17 cellular contexts compared by ENCODE assay signal in genomic region chr5:152262667-152263066, GRCh38.
A peak's percentile ranks its signal among the peaks of the same experiment; 100 is the strongest.
DNase-seq lines count a peak whose midpoint lies in the region; ATAC-seq, FAIRE-seq and TF ChIP-seq lines count a peak whose summit lies in the region.
"Had no signal": no experiment of that assay in that cellular context is flagged by ENCODE, and none has a peak within 500 bp of the region (broad histone marks: within the 10 kb centered on the region; RNA-seq: fewer than 3 reads in every experiment).

No MANE protein-coding gene starts in this region.

- H3K4ac ChIP-seq in H1 (replicated peaks; ENCODE audit: insufficient read length, low read depth, low read length) (no peak overlapping the region), mesendoderm (ENCODE audit: low read depth, low read length) (no peak overlapping the region)

- peaks cover 0 to 3% of the 10 kb centered on the region in 2 experiments for H4K20me1 ChIP-seq in H1 (replicated peaks in 1 of 2; ENCODE audit: control insufficient read depth in 1 of 2, insufficient read depth in 2 of 2, low read length in 2 of 2)
- H4K20me1 ChIP-seq: BLaER1 treated with 17β-estradiol and CSF1 and Interleukin-3, amounts not matched to agents 10 nM and 100 nM had no signal

- no peak for TF ChIP-seq POLR2A in H1 (IDR thresholded peaks at IDR 0.05; ENCODE audit: control extremely low read depth in 1 of 2, low read depth in 2 of 2, low read length in 2 of 2)
- TF ChIP-seq POLR2A in gastroesophageal sphincter (IDR thresholded peaks at IDR 0.05) = no peak

- H4K8ac ChIP-seq in H1 (ENCODE audit: extremely low read depth, insufficient read depth, low read length) = no peak overlapping the region
- no peak overlapping the region for H4K8ac ChIP-seq in mesendoderm (ENCODE audit: low read depth, low read length)

- no peak overlapping the region for H3K23ac ChIP-seq in H1 (ENCODE audit: insufficient read length)
- H3K23ac ChIP-seq in mesendoderm (ENCODE audit: low read length) = no peak overlapping the region

- no peak overlapping the region for H3K27ac ChIP-seq in H1 (ENCODE audit: low read depth, low read length)
- no peak overlapping the region for H3K27ac ChIP-seq in iPS DF 6.9 (ENCODE audit: low read length)
- no peak overlapping the region for H3K27ac ChIP-seq in mesendoderm (ENCODE audit: low read depth, low read length)
- no peak overlapping the region for H3K27ac ChIP-seq in gastroesophageal sphincter
- H3K27ac ChIP-seq: BLaER1 treated with 17β-estradiol and CSF1 and Interleukin-3, amounts not matched to agents 10 nM and 100 nM had no signal

- no peak overlapping the region for H4K91ac ChIP-seq in H1 (replicated peaks; ENCODE audit: insufficient read length, low read length)

- H3K9ac ChIP-seq in H1 (replicated peaks in 1 of 4; ENCODE audit: extremely low read depth in 1 of 4, low read depth in 3 of 4, low read length in 3 of 4) (no peak overlapping the region), mesendoderm (ENCODE audit: low read length) (no peak overlapping the region)
- H3K9ac ChIP-seq: BLaER1 treated with 17β-estradiol and CSF1 and Interleukin-3, amounts not matched to agents 10 nM and 100 nM had no signal

- no peak overlapping the region for H2BK120ac ChIP-seq in H1 (replicated peaks; ENCODE audit: low read depth, low read length)
- no peak overlapping the region for H2BK120ac ChIP-seq in mesendoderm (ENCODE audit: low read depth, low read length)

- 29% methylated on average over 4 of the region's 4 CpGs; no CpG with 5 or more reads in 1 of the 2 experiments for WGBS in H1 (ENCODE audit: extremely low coverage in 1 of 2, insufficient coverage in 1 of 2, insufficient read length in 1 of 2, insufficient replicate concordance in 2 of 2, low coverage in 1 of 2, low lambda C conversion rate in 2 of 2, missing lambda C conversion rate in 1 of 2), 2 experiments
- no CpG with 5 or more reads among the region's 4 CpGs for WGBS in iPS DF 6.9 (ENCODE audit: insufficient coverage, insufficient read length)
- no CpG with 5 or more reads among the region's 4 CpGs for WGBS in mesendoderm (ENCODE audit: extremely low coverage, insufficient coverage, low lambda C conversion rate)
- WGBS in gastroesophageal sphincter (ENCODE audit: low coverage in 1 of 2), 2 donors = 41 to 51% methylated on average over 4 of the region's 4 CpGs

- no peak overlapping the region for H2BK15ac ChIP-seq in H1 (ENCODE audit: low read length)
- no peak overlapping the region for H2BK15ac ChIP-seq in mesendoderm (replicated peaks; ENCODE audit: low read depth)

- CTCF ChIA-PET in H1 (lab: Charles Lee; ENCODE audit: partially characterized antibody) = interaction anchor here (1.3 kb wide), 1 partner anchor 10 kb away, joined by 3 read pairs; no protein-coding TSS in a partner anchor

- TF ChIP-seq EP300 in H1 (IDR thresholded peaks at IDR 0.05; ENCODE audit: borderline replicate concordance in 1 of 2, low read depth in 2 of 2, low read length in 2 of 2) (0 out of 3 replicates have a peak, but pooled peaks of 1 of the 2 experiments have one; percentile 4), gastroesophageal sphincter (IDR thresholded peaks at IDR 0.05) (no peak)

- H3K18ac ChIP-seq in H1 (ENCODE audit: extremely low read depth, low read length) (no peak overlapping the region), mesendoderm (ENCODE audit: low read length) (peak overlapping the region; percentile 43)

- H2AK5ac ChIP-seq in H1 (ENCODE audit: low read depth, low read length) (no peak overlapping the region), mesendoderm (ENCODE audit: low read length) (no peak overlapping the region)

- peak overlapping the region in 1 of 2 experiments; percentile 33; a peak in 2 of 4 replicates for H3K4me2 ChIP-seq in H1 (ENCODE audit: insufficient read depth in 1 of 2, low read depth in 2 of 2, low read length in 2 of 2)
- no peak overlapping the region for H3K4me2 ChIP-seq in mesendoderm (ENCODE audit: low read length)
- H3K4me2 ChIP-seq: BLaER1 treated with 17β-estradiol and CSF1 and Interleukin-3, amounts not matched to agents 10 nM and 100 nM had no signal

- H3K56ac ChIP-seq in H1 (replicated peaks; ENCODE audit: insufficient read length, low read depth, low read length) (no peak overlapping the region), mesendoderm (ENCODE audit: low read length) (peak overlapping the region; percentile 11)

- ATAC-seq in gastroesophageal sphincter = no peak
- ATAC-seq in GM21447 (IDR thresholded peaks at IDR 0.05; ENCODE audit: unreplicated experiment) = no peak

- H3K36me3 ChIP-seq in H7 (replicated peaks; ENCODE audit: control insufficient read depth, insufficient read depth, low read length) (no peaks in the 10 kb centered on the region), H1 (ENCODE audit: control insufficient read depth in 2 of 4, insufficient read depth in 4 of 4, low read length in 3 of 4) (no peaks in the 10 kb centered on the region), iPS DF 6.9 (ENCODE audit: control insufficient read depth, insufficient read depth, low read length) (no peaks in the 10 kb centered on the region), mesendoderm (ENCODE audit: control insufficient read depth, insufficient read depth, low read length) (no peaks in the 10 kb centered on the region), gastroesophageal sphincter (no peaks in the 10 kb centered on the region)
- H3K36me3 ChIP-seq: BLaER1 treated with 17β-estradiol and CSF1 and Interleukin-3, amounts not matched to agents 10 nM and 100 nM had no signal

- H3K14ac ChIP-seq in H1 (ENCODE audit: insufficient read length) = no peak overlapping the region

- 0 out of 4 replicates have a peak, but pooled peaks of 1 of the 2 experiments have one; percentile 6 for TF ChIP-seq RAD21 in H1 (IDR thresholded peaks at IDR 0.05 in 1 of 2, conservative IDR thresholded peaks at IDR 0.05 in 1 of 2; ENCODE audit: low read depth in 2 of 2, low read length in 2 of 2)

- no peak overlapping the region for H3K4me3 ChIP-seq in H7 (ENCODE audit: insufficient read depth, low read depth, low read length)
- H3K4me3 ChIP-seq in H1 (ENCODE audit: extremely low read depth in 1 of 4, insufficient read depth in 2 of 4, low read depth in 3 of 4, low read length in 4 of 4) = no peak overlapping the region
- no peak overlapping the region for H3K4me3 ChIP-seq in iPS DF 6.9 (ENCODE audit: low read length)
- no peak overlapping the region for H3K4me3 ChIP-seq in mesendoderm (ENCODE audit: low read length)
- H3K4me3 ChIP-seq in gastroesophageal sphincter = no peak overlapping the region
- H3K4me3 ChIP-seq: BLaER1 treated with 17β-estradiol and CSF1 and Interleukin-3, amounts not matched to agents 10 nM and 100 nM had no signal

- H2AFZ ChIP-seq in H1 (ENCODE audit: low read length) = no peak overlapping the region

- no peak overlapping the region for H2BK5ac ChIP-seq in H1 (ENCODE audit: low read depth, low read length)
- H2BK5ac ChIP-seq in mesendoderm (ENCODE audit: low read length) = no peak overlapping the region

- H3K27me3 ChIP-seq in H7 (ENCODE audit: control insufficient read depth, insufficient read depth, low read length) (peaks cover 26% of the 10 kb centered on the region), H1 (replicated peaks in 1 of 4; ENCODE audit: control insufficient read depth in 3 of 4, extremely low read depth in 1 of 4, insufficient read depth in 3 of 4, low read length in 3 of 4) (peaks cover 13 to 45% (median 30%) of the 10 kb centered on the region in 4 experiments), iPS DF 6.9 (ENCODE audit: control insufficient read depth, insufficient read depth, low read length) (peaks cover 18% of the 10 kb centered on the region), mesendoderm (ENCODE audit: insufficient read depth, low read length, poor library complexity) (no peaks in the 10 kb centered on the region), gastroesophageal sphincter (no peaks in the 10 kb centered on the region)
- H3K27me3 ChIP-seq: BLaER1 treated with 17β-estradiol and CSF1 and Interleukin-3, amounts not matched to agents 10 nM and 100 nM had no signal

- H3K79me1 ChIP-seq in H1 (ENCODE audit: low read depth, low read length) (no peaks in the 10 kb centered on the region), mesendoderm (ENCODE audit: low read length) (no peaks in the 10 kb centered on the region)

- POLR2A ChIA-PET in H1 (lab: Charles Lee; ENCODE audit: partially characterized antibody) = no interaction called here

- FAIRE-seq in H1 (lab: Jason Lieb, UNC) = peak; percentile 95
- FAIRE-seq: GM12892, H54 had no signal

- H3K23me2 ChIP-seq in H1 (ENCODE audit: low read depth, low read length) = no peaks in the 10 kb centered on the region

- H3K9me3 ChIP-seq in H1 (ENCODE audit: insufficient read depth in 2 of 2, low read depth in 1 of 2, low read length in 1 of 2) = no peaks in the 10 kb centered on the region
- no peaks in the 10 kb centered on the region for H3K9me3 ChIP-seq in iPS DF 6.9 (ENCODE audit: control insufficient read depth, insufficient read depth, low read length)
- H3K9me3 ChIP-seq in gastroesophageal sphincter = no peaks in the 10 kb centered on the region
- H3K9me3 ChIP-seq: BLaER1 treated with 17β-estradiol and CSF1 and Interleukin-3, amounts not matched to agents 10 nM and 100 nM had no signal

- H2BK20ac ChIP-seq in H1 (ENCODE audit: low read length) = no peak overlapping the region

- H4K5ac ChIP-seq in H1 (ENCODE audit: insufficient read length, low read depth, low read length) (no peak overlapping the region), mesendoderm (ENCODE audit: low read length) (no peak overlapping the region)

- TF ChIP-seq CTCF in H1 (IDR thresholded peaks at IDR 0.05; ENCODE audit: control extremely low read depth in 1 of 3, insufficient read depth in 1 of 3, low read depth in 1 of 3, low read length in 3 of 3) (no peak), gastroesophageal sphincter (IDR thresholded peaks at IDR 0.05) (no peak)

- H2BK12ac ChIP-seq in H1 (ENCODE audit: low read depth, low read length) = no peak overlapping the region

- H3K4me1 ChIP-seq in H1 (replicated peaks in 1 of 4; ENCODE audit: control insufficient read depth in 3 of 4, insufficient read depth in 4 of 4, low read length in 3 of 4) (peaks cover 2 to 7% (median 3%) of the 10 kb centered on the region in 4 experiments; a peak in 3 of 7 replicates), iPS DF 6.9 (ENCODE audit: control insufficient read depth, insufficient read depth, low read length) (peaks cover 3% of the 10 kb centered on the region), mesendoderm (ENCODE audit: control insufficient read depth, low read depth, low read length) (peaks cover 2% of the 10 kb centered on the region), gastroesophageal sphincter (no peaks in the 10 kb centered on the region)

- H3K79me2 ChIP-seq in H1 (ENCODE audit: control insufficient read depth in 1 of 2, insufficient read depth in 2 of 2, low read length in 2 of 2) (no peaks in the 10 kb centered on the region), mesendoderm (ENCODE audit: control insufficient read depth, insufficient read depth, low read length) (no peaks in the 10 kb centered on the region)

- DNase-seq in H7 (peak; percentile 38), H1 (ENCODE audit: low read depth in 1 of 2, low spot score in 2 of 2) (peak in 1 of 2 experiments; percentile 17), iPS DF 6.9 (ENCODE audit: low read depth, low spot score) (peak; percentile 45), mesendoderm (peak; percentile 75), NAMALWA (ENCODE audit: low spot score) (no peak)
- DNase-seq in stimulated activated naive CD4-positive, alpha-beta T cell treated with Interleukin-2 at 50 U/mL for 16 hours (lab: John Stamatoyannopoulos, UW) = no peak
- DNase-seq: ACHN; CD4-positive, CD25-positive, alpha-beta regulatory T cell; DMS79 treated with DMSO at 0.1 percent for 48 hours; EL; GDM1; IMR-90 had no signal

Comparison
In these comparisons a context has a peak if more than half of its experiments do, and no peak if none do; other contexts are left out.
1. DNase-seq: peak in H7 (single experiment), iPS DF 6.9 (single experiment) and mesendoderm (single experiment); none in stimulated activated naive CD4-positive, alpha-beta T cell treated with Interleukin-2 at 50 U/mL for 16 hours (single experiment) and NAMALWA (single experiment).